16 cellular contexts compared by ENCODE assay signal in the genomic region with DNA sequence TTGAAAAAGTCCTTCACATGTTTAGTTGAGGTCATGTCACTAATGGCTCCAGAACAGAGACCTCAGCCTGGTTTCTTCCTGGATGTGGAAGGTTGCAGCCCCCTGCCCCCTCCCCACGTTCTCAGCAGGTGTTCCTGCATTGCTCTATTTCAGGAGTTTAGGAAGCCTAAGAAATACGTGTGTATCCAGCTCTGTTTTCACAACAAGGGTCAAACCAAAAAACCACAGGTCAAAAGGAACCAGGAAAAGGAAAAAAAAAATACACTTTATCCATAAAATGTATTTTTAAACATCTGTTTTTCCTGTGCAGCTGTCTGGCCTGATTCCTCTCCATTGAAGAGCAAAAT.
DNase-seq lines count a peak whose midpoint lies in the region; ATAC-seq lines count a peak whose summit lies in the region.
"Had no signal": no experiment of that assay in that cellular context is flagged by ENCODE, and none has a peak within 500 bp of the region (broad histone marks: within the 10 kb centered on the region; RNA-seq: fewer than 3 reads in every experiment).

No MANE protein-coding gene starts in this region.

- no peak overlapping the region for H2BK12ac ChIP-seq in mesenchymal stem cell (ENCODE audit: low read length in 2 of 2)

- no peaks in the 10 kb centered on the region for H4K20me1 ChIP-seq in Karpas-422 (ENCODE audit: insufficient read depth, low read depth, low read length)

- no peak overlapping the region for H3K4ac ChIP-seq in mesenchymal stem cell (ENCODE audit: low read depth in 1 of 2, low read length in 2 of 2)

- peaks cover 7% of the 10 kb centered on the region for H3K9me3 Mint-ChIP-seq in activated T-helper 17 cell treated with anti-CD3 and anti-CD28 coated beads, Interleukin-2, amount 50 U/mL, for 72 hours

- no peak overlapping the region for H3K23ac ChIP-seq in mesenchymal stem cell (ENCODE audit: low read length in 2 of 2)

- H4K91ac ChIP-seq in mesenchymal stem cell (ENCODE audit: low read length): no peak overlapping the region

- H3K9me3 ChIP-seq in mesenchymal stem cell (ENCODE audit: control insufficient read depth, low read length) (no peaks in the 10 kb centered on the region), Karpas-422 (ENCODE audit: low read length) (no peaks in the 10 kb centered on the region)
- H3K9me3 ChIP-seq: ascending aorta, gastrocnemius medialis, left ventricle myocardium inferior, sigmoid colon had no signal

- H3K4me1 ChIP-seq in mesenchymal stem cell (ENCODE audit: control insufficient read depth, insufficient read depth, low read depth, low read length): peaks cover 18% of the 10 kb centered on the region
- H3K4me1 ChIP-seq in Karpas-422 (ENCODE audit: low read length): peaks cover 21% of the 10 kb centered on the region
- H3K4me1 ChIP-seq: ascending aorta, gastrocnemius medialis had no signal

- H3K27ac ChIP-seq in mesenchymal stem cell (ENCODE audit: low read length, poor library complexity, severe bottlenecking): peak overlapping the region; percentile 90
- no peak overlapping the region for H3K27ac ChIP-seq in Karpas-422 (ENCODE audit: low read length)
- H3K27ac ChIP-seq: ascending aorta, gastrocnemius medialis, left ventricle myocardium inferior, sigmoid colon had no signal

- H4K8ac ChIP-seq in mesenchymal stem cell (ENCODE audit: low read length): no peak overlapping the region

- H3K4me1 Mint-ChIP-seq in activated T-helper 17 cell treated with anti-CD3 and anti-CD28 coated beads, Interleukin-2, amount 50 U/mL, for 72 hours: peaks cover 11% of the 10 kb centered on the region

- no peak overlapping the region for H3K18ac ChIP-seq in mesenchymal stem cell (ENCODE audit: low read depth in 1 of 2, low read length in 2 of 2)

- no peaks in the 10 kb centered on the region for H3K36me3 ChIP-seq in mesenchymal stem cell (ENCODE audit: control insufficient read depth in 1 of 2, insufficient read depth in 2 of 2, low read depth in 1 of 2, low read length in 2 of 2)
- H3K36me3 ChIP-seq in Karpas-422 (ENCODE audit: insufficient read depth, low read length): no peaks in the 10 kb centered on the region
- H3K36me3 ChIP-seq: ascending aorta, gastrocnemius medialis, left ventricle myocardium inferior, sigmoid colon had no signal

- H3K9me2 ChIP-seq in Karpas-422 (replicated peaks; ENCODE audit: insufficient read depth, low read length): no peaks in the 10 kb centered on the region

- H3K79me1 ChIP-seq in mesenchymal stem cell (replicated peaks; ENCODE audit: low read length, poor library complexity, severe bottlenecking): no peaks in the 10 kb centered on the region

- peak overlapping the region; percentile 63 for H3K4me3 Mint-ChIP-seq in activated T-helper 17 cell treated with anti-CD3 and anti-CD28 coated beads, Interleukin-2, amount 50 U/mL, for 72 hours

- peak overlapping the region; percentile 89 for H2AK5ac ChIP-seq in mesenchymal stem cell (ENCODE audit: low read length, severe bottlenecking)

- H3K9ac ChIP-seq in mesenchymal stem cell (ENCODE audit: low read length) (no peak overlapping the region), Karpas-422 (ENCODE audit: low read length) (no peak overlapping the region)

- H3K79me2 ChIP-seq in Karpas-422 (ENCODE audit: low read length): no peaks in the 10 kb centered on the region

- H3K36me3 Mint-ChIP-seq in activated T-helper 17 cell treated with anti-CD3 and anti-CD28 coated beads, Interleukin-2, amount 50 U/mL, for 72 hours (ENCODE audit: low read depth): no peaks in the 10 kb centered on the region

- H3K4me2 ChIP-seq in mesenchymal stem cell (ENCODE audit: low read length, poor library complexity, severe bottlenecking) (peak overlapping the region; percentile 49), Karpas-422 (ENCODE audit: low read depth, low read length, poor library complexity, severe bottlenecking) (no peak overlapping the region)

- H3K4me3 ChIP-seq in mesenchymal stem cell (ENCODE audit: insufficient read depth in 1 of 2, low read depth in 1 of 2, low read length in 2 of 2) (no peak overlapping the region), Karpas-422 (ENCODE audit: low read length) (no peak overlapping the region)
- H3K4me3 ChIP-seq: ascending aorta, gastrocnemius medialis, left ventricle myocardium inferior, sigmoid colon had no signal

- H3K14ac ChIP-seq in mesenchymal stem cell (ENCODE audit: low read length in 2 of 2): no peak overlapping the region

- peak overlapping the region; percentile 97 for H2BK5ac ChIP-seq in mesenchymal stem cell (ENCODE audit: low read depth, low read length, poor library complexity, severe bottlenecking)

- WGBS in mesenchymal stem cell: 29% methylated on average over 2 of the region's 2 CpGs

- peak; percentile 22 for ATAC-seq in GM19397 (IDR thresholded peaks at IDR 0.05; ENCODE audit: unreplicated experiment)
- ATAC-seq in HG02759 (IDR thresholded peaks at IDR 0.05; ENCODE audit: unreplicated experiment): peak; percentile 26
- ATAC-seq in activated T-helper 17 cell treated with anti-CD3 and anti-CD28 coated beads, Interleukin-2, amount 50 U/mL, for 72 hours (replicated peaks): no peak
- ATAC-seq: gastrocnemius medialis had no signal

- H3K27ac Mint-ChIP-seq in activated T-helper 17 cell treated with anti-CD3 and anti-CD28 coated beads, Interleukin-2, amount 50 U/mL, for 72 hours: peak overlapping the region; percentile 81

- DNase-seq in mesenchymal stem cell (no peak), SKM-1 (lab: John Stamatoyannopoulos, UW; ENCODE audit: unreplicated experiment) (no peak), medulla oblongata (ENCODE audit: extremely low spot score) (no peak), Karpas-422 (no peak)
- DNase-seq: activated naive CD4-positive, alpha-beta T cell; gastrocnemius medialis; HCEC 1CT; left ventricle myocardium inferior; NCI-H187 treated with DMSO at 0.1 percent for 48 hours; NCI-H510A; sigmoid colon; stimulated activated CD4-positive, alpha-beta T cell treated with anti-CD3 and anti-CD28 coated beads, Interleukin-1b, Interleukin-23, amount 100 ng/mL, for 48 hours had no signal

- H3K27me3 ChIP-seq in mesenchymal stem cell (ENCODE audit: control insufficient read depth in 1 of 2, insufficient read depth in 1 of 2, low read length in 2 of 2) (no peaks in the 10 kb centered on the region), Karpas-422 (ENCODE audit: low read length) (no peaks in the 10 kb centered on the region)
- H3K27me3 ChIP-seq: ascending aorta, gastrocnemius medialis, sigmoid colon had no signal

- no peak overlapping the region for H2BK120ac ChIP-seq in mesenchymal stem cell (ENCODE audit: low read depth, low read length)

- no peak overlapping the region for H2BK15ac ChIP-seq in mesenchymal stem cell (ENCODE audit: low read depth, poor library complexity, severe bottlenecking)

- H2AFZ ChIP-seq in mesenchymal stem cell (ENCODE audit: low read depth, low read length) (no peak overlapping the region), Karpas-422 (ENCODE audit: low read length) (no peak overlapping the region)

- no peaks in the 10 kb centered on the region for H3K27me3 Mint-ChIP-seq in activated T-helper 17 cell treated with anti-CD3 and anti-CD28 coated beads, Interleukin-2, amount 50 U/mL, for 72 hours
